In genomic region chr12:9066183-9066623, GRCh38 we compare ENCODE assay signal across 1 cellular context.
TF ChIP-seq lines count a peak whose summit lies in the region.

No MANE protein-coding gene starts in this region.

TF ChIP-seq in H1, 55 proteins besides CTCF, POLR2A, EP300 and RAD21:
- TF ChIP-seq E2F6 (IDR thresholded peaks at IDR 0.05) (no peak), CTBP2 (IDR thresholded peaks at IDR 0.05; ENCODE audit: borderline replicate concordance, insufficient read depth, insufficient read length, low read length) (no peak), YY1 (IDR thresholded peaks at IDR 0.05; ENCODE audit: low read depth, low read length) (no peak), MAFK (IDR thresholded peaks at IDR 0.05; ENCODE audit: low read depth, low read length) (no peak), TBP (IDR thresholded peaks at IDR 0.05; ENCODE audit: low read depth, low read length) (no peak), PHF8 (conservative IDR thresholded peaks at IDR 0.05; ENCODE audit: low read depth, low read length) (no peak), EGR1 (IDR thresholded peaks at IDR 0.05; ENCODE audit: borderline replicate concordance, low read depth, low read length) (no peak), SP2 (IDR thresholded peaks at IDR 0.05; ENCODE audit: low read length) (no peak), CHD7 (IDR thresholded peaks at IDR 0.05; ENCODE audit: insufficient replicate concordance, low read length) (no peak), ATF3 (IDR thresholded peaks at IDR 0.05; ENCODE audit: insufficient read depth, low read depth, low read length) (no peak), HDAC6 (IDR thresholded peaks at IDR 0.05; ENCODE audit: low read depth, low read length) (no peak)
TF ChIP-seq in H1: peak in this region for 0.
